ENCODE assay signal across 1 cellular context in the genomic region with DNA sequence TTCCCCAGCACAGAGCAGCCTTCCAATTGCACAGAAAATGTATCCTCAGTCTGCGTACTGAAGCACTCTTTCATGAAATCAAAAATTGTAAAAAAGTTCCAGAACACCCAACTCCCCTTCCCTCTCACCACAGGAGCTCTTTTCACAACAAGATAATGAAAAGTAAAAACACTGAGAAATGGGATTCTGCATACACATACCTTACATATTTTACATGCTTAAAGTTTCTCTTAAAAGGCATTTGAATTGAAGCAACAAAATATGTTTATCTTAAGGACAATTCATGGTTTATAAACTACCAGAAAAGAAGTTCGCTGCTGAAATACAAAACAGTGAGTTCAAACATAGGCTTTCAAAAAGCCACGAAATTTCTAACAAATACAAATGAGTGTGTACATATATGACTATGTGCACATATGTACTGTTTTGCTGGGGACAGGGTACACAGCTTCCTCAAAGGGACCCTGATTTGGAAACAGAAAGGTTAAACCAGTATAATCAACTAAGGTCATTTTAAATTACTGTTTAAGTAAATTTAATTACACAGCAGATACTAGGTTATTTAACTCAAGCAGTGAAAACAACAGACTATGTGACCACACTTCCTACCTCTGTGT.
TF ChIP-seq lines count a peak whose summit lies in the region.

No MANE protein-coding gene starts in this region.

TF ChIP-seq in K562, 482 proteins besides CTCF, POLR2A, EP300 and RAD21:
- no peak for TF ChIP-seq ERF (CRISPR knock-in tag; IDR thresholded peaks at IDR 0.05)
- no peak for TF ChIP-seq STAT5A (IDR thresholded peaks at IDR 0.05; ENCODE audit: borderline replicate concordance, low read length)
